In the genomic region with DNA sequence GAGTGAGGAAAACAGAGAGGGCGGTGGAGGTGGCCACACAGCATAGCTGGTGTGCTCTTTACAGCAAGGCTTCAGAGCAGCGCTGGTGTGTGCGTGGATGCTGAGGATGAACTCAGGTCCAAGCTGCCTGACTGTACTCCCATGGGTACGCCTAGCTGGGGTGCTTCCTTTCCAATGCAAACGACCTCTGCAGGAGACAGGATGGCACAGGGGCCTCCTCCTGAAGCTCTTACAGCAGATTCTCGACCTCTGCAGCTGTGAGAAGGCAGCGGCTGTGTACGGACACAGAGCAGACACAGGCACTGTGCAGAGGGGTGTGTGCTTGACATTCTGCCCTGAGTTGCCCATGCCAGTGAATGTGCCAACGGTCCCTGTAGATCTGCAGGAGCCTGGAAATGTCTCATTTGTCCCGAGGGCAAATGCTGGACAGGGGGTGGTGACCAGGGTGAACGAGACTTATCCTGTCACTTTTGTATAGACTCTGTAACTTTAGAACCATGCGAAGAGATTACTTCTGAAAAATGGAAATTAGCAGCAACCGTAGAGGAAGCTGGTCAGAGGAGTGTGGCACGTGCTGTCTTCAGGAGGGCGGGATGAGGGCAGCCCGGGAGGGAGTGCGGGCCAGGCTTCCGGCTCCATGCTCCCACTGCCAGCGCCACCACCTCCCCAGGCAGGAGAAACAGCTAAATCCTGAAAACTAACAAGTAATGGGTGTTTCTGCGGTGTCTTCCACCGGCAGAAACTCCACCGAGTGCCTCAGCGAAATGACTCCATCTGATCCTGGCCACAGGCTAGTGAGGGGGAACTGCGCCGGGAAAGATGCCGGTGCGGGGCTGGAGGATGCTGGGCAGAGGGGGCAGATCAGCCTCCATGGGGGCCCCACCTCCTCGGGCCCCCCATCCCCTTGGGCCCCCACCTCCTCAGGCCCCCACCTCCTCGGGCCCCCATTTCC, we compare ENCODE assay signal across 1 cellular context.
TF ChIP-seq lines count a peak whose summit lies in the region.

No MANE protein-coding gene starts in this region.

TF ChIP-seq in H1, 55 proteins besides CTCF, POLR2A, EP300 and RAD21:
- no peak for TF ChIP-seq TAF7 (optimal IDR thresholded peaks at IDR 0.05; ENCODE audit: borderline replicate concordance, low read depth, low read length)
- TF ChIP-seq, protein P1, sequence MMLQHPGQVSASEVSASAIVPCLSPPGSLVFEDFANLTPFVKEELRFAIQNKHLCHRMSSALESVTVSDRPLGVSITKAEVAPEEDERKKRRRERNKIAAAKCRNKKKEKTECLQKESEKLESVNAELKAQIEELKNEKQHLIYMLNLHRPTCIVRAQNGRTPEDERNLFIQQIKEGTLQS (IDR thresholded peaks at IDR 0.05; ENCODE audit: insufficient read depth, low read depth, low read length), result no peak
- TF ChIP-seq KDM1A (IDR thresholded peaks at IDR 0.05; ENCODE audit: borderline replicate concordance, low read length), result no peak
- TF ChIP-seq, protein P2, sequence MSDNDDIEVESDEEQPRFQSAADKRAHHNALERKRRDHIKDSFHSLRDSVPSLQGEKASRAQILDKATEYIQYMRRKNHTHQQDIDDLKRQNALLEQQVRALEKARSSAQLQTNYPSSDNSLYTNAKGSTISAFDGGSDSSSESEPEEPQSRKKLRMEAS (IDR thresholded peaks at IDR 0.05), result 0 out of 2 replicates have a peak, but pooled peaks have one; percentile 36
- TF ChIP-seq SIX5 (IDR thresholded peaks at IDR 0.05; ENCODE audit: low read depth, low read length), result no peak
- TF ChIP-seq, protein P3, sequence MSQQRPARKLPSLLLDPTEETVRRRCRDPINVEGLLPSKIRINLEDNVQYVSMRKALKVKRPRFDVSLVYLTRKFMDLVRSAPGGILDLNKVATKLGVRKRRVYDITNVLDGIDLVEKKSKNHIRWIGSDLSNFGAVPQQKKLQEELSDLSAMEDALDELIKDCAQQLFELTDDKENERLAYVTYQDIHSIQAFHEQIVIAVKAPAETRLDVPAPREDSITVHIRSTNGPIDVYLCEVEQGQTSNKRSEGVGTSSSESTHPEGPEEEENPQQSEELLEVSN (IDR thresholded peaks at IDR 0.05), result peak; percentile 60
- TF ChIP-seq EGR1 (IDR thresholded peaks at IDR 0.05; ENCODE audit: borderline replicate concordance, low read depth, low read length), result no peak
- TF ChIP-seq NANOG (IDR thresholded peaks at IDR 0.05; ENCODE audit: insufficient read depth, low read depth, low read length, poor library complexity, severe bottlenecking), result no peak
